ENCODE assay signal across 21 cellular contexts in the genomic region with DNA sequence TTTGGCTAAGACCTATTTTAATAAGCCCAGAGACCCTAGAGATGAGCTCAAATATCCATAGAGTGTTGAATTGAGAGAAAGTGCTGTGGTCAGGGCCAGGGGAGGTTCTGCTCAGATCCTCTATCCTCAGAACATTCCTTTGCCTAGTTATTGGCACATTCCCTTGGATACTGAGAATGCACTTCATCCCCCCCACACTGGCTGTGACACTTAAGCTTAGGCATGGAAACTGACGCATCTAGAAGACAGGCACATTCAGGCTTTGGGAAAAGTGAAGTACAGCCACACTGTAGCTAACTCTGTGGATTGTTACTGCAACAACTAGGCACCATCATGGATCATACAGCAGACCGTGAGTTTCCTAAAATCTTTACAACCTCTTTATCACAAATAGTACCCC. TPM values are rescaled to one million over a fixed set of nuclear protein-coding genes. Genes with fewer than 3 reads are reported as not detected.
"Had no signal": no experiment of that assay in that cellular context is flagged by ENCODE, and none has a peak within 500 bp of the region (broad histone marks: within the 10 kb centered on the region; RNA-seq: fewer than 3 reads in every experiment).

No MANE protein-coding gene starts in this region.

- H3K36me3 ChIP-seq: esophagus squamous epithelium, lower lobe of right lung, prostate gland, right atrium auricular region, stomach, thyroid gland, vagina had no signal

- H3K27me3 ChIP-seq: esophagus squamous epithelium, right atrium auricular region, stomach, thyroid gland, vagina had no signal

- ATAC-seq: left ventricle myocardium superior; lower lobe of right lung; naive thymus-derived CD8-positive, alpha-beta T cell; sciatic nerve; stimulated activated effector memory CD8-positive, alpha-beta T cell treated with anti-CD3 and anti-CD28 coated beads, Interleukin-12 subunit alpha, Interleukin-12 subunit beta, amount 100 ng/mL, for 72 hours had no signal

- H3K27ac ChIP-seq: esophagus squamous epithelium, lower lobe of right lung, prostate gland, right atrium auricular region, stomach, thyroid gland, vagina had no signal

- DNase-seq: dermis blood vessel endothelial cell; effector memory CD4-positive, alpha-beta T cell; esophagus squamous epithelium; hypothalamus; immature natural killer cell; left ventricle myocardium superior; lower lobe of right lung; naive thymus-derived CD8-positive, alpha-beta T cell; nephron progenitor cell; nucleus accumbens; stimulated activated CD4-positive, alpha-beta T cell treated with anti-CD3 and anti-CD28 coated beads, Interleukin-2, amount 100 ng/mL, for 24 hours; stimulated activated CD4-positive, alpha-beta T cell treated with anti-CD3 and anti-CD28 coated beads, Interleukin-4, amount 100 ng/mL, for 24 hours; stimulated activated naive CD4-positive, alpha-beta T cell treated with Interleukin-2 at 50 U/mL for 16 hours; stomach; thyroid gland had no signal

- H3K4me1 ChIP-seq: esophagus squamous epithelium, lower lobe of right lung, prostate gland, right atrium auricular region, stomach, thyroid gland, vagina had no signal

- H3K9me3 ChIP-seq: esophagus squamous epithelium, lower lobe of right lung, prostate gland, right atrium auricular region, stomach, thyroid gland, vagina had no signal

- H3K4me3 ChIP-seq: esophagus squamous epithelium, lower lobe of right lung, prostate gland, right atrium auricular region, stomach, thyroid gland, vagina had no signal

RNA-seq across cellular contexts. Expression of gene RASGRF2, which starts 27.1 kb away (rescaled TPM):
- total RNA-seq: myocyte had no signal
